ENCODE assay signal across 11 cellular contexts in genomic region chr15:69300129-69300588, GRCh38. TPM values are rescaled to one million over a fixed set of nuclear protein-coding genes. Genes with fewer than 3 reads are reported as not detected.
DNase-seq lines count a peak whose midpoint lies in the region; TF ChIP-seq lines count a peak whose summit lies in the region.
"Had no signal": no experiment of that assay in that cellular context is flagged by ENCODE, and none has a peak within 500 bp of the region (broad histone marks: within the 10 kb centered on the region; RNA-seq: fewer than 3 reads in every experiment).

No MANE protein-coding gene starts in this region.

- H3K36me3 ChIP-seq in colonic mucosa: no peaks in the 10 kb centered on the region
- no peaks in the 10 kb centered on the region for H3K36me3 ChIP-seq in mucosa of rectum (ENCODE audit: control insufficient read depth in 2 of 2, insufficient read depth in 2 of 2, low read length in 2 of 2)
- no peaks in the 10 kb centered on the region for H3K36me3 ChIP-seq in SJCRH30

- DNase-seq in DMS53 treated with DMSO at 0.1 percent for 48 hours (lab: John Stamatoyannopoulos, UW; ENCODE audit: unreplicated experiment) (peak; percentile 11), NCI-H1417 (lab: John Stamatoyannopoulos, UW) (peak in 2 of 3 experiments; percentile 62 to 76), colonic mucosa (peak; percentile 51), SJCRH30 (no peak), GM13976 (ENCODE audit: low spot score) (no peak), GM10248 (ENCODE audit: extremely low spot score) (no peak), superior temporal gyrus (ENCODE audit: extremely low spot score) (no peak)
- DNase-seq: activated naive CD4-positive, alpha-beta T cell treated with anti-CD3 and anti-CD28 coated beads, Interleukin-2, amount 10 ng/mL, durations not matched to agents 7 days and 5 days; CD4-positive, alpha-beta memory T cell; substantia nigra had no signal

- in situ Hi-C loops in GM13976 (cut with MboI; ENCODE audit: low sequenced_read_pairs, unreplicated experiment): no loop called here

- H3K9ac ChIP-seq in colonic mucosa (ENCODE audit: low read depth in 2 of 2, low read length in 2 of 2) (peak overlapping the region in 1 of 2 donors; percentile 79), mucosa of rectum (ENCODE audit: low read depth in 1 of 2, low read length in 2 of 2) (peak overlapping the region; percentile 61 to 72)

- TF ChIP-seq CTCF in colonic mucosa (IDR thresholded peaks at IDR 0.05) (no peak), GM13976 (IDR thresholded peaks at IDR 0.05; ENCODE audit: borderline replicate concordance, control extremely low read depth, extremely low read depth, insufficient read depth, missing control alignments) (no peak), GM10248 (IDR thresholded peaks at IDR 0.05; ENCODE audit: control extremely low read depth, extremely low read depth, low read depth, missing control alignments) (no peak)

- H3K27me3 ChIP-seq in colonic mucosa: no peaks in the 10 kb centered on the region
- H3K27me3 ChIP-seq in mucosa of rectum (ENCODE audit: control insufficient read depth in 2 of 2, insufficient read depth in 2 of 2, low read length in 2 of 2): peaks cover 0 to 4% of the 10 kb centered on the region in 2 donors
- H3K27me3 ChIP-seq in SJCRH30: peaks cover 3% of the 10 kb centered on the region; the same call in 1 of the 2 replicates

- H3K27ac ChIP-seq in colonic mucosa: no peak overlapping the region
- H3K27ac ChIP-seq in mucosa of rectum (ENCODE audit: low read depth in 2 of 2, low read length in 2 of 2): peak overlapping the region; percentile 48 to 63
- H3K27ac ChIP-seq in SJCRH30: no peak overlapping the region

- no peaks in the 10 kb centered on the region for H3K9me3 ChIP-seq in colonic mucosa
- H3K9me3 ChIP-seq in mucosa of rectum (ENCODE audit: control insufficient read depth in 2 of 2, low read length in 2 of 2): no peaks in the 10 kb centered on the region
- H3K9me3 ChIP-seq in SJCRH30 (replicated peaks): no peaks in the 10 kb centered on the region

- POLR2A ChIA-PET in GM10248 (lab: Yijun Ruan, JAX): no interaction called here

- CTCF ChIA-PET in GM10248 (lab: Yijun Ruan, JAX): interaction anchor here (1.2 kb wide), 1 partner anchor 11 kb away, joined by 5 read pairs; no protein-coding TSS in a partner anchor

- intact Hi-C loops in colonic mucosa (cut with DNase I): no loop called here

- no peaks in the 10 kb centered on the region for H3K4me1 ChIP-seq in colonic mucosa
- peaks cover 18 to 24% of the 10 kb centered on the region in 2 donors for H3K4me1 ChIP-seq in mucosa of rectum (ENCODE audit: control insufficient read depth in 2 of 2, insufficient read depth in 2 of 2, low read length in 2 of 2)
- H3K4me1 ChIP-seq in SJCRH30: peaks cover 2% of the 10 kb centered on the region; the same call in 1 of the 2 replicates

- peak overlapping the region; percentile 72 for H3K4me3 ChIP-seq in colonic mucosa
- peak overlapping the region; percentile 58 to 71 for H3K4me3 ChIP-seq in mucosa of rectum (ENCODE audit: low read length in 2 of 2)
- H3K4me3 ChIP-seq in SJCRH30: no peak overlapping the region

RNA-seq across cellular contexts. Expression of gene PAQR5, which starts 1.4 kb away (rescaled TPM):
- 10 to 100 TPM; 36.3 to 71.1 TPM for total RNA-seq in colonic mucosa
- 0.06 and 0.13 TPM in 2 replicates for total RNA-seq in SJCRH30 (2014; rRNA removed; shearing (Covaris generic))

Comparison
In these comparisons a context has a peak if more than half of its experiments do, and no peak if none do; other contexts are left out.
1. DNase-seq: peak in DMS53 treated with DMSO at 0.1 percent for 48 hours (single experiment), NCI-H1417 (2 of 3) and colonic mucosa (single experiment); none in SJCRH30 (0 of 2), GM13976 (single experiment), GM10248 (single experiment) and superior temporal gyrus (single experiment).
2. H3K27ac ChIP-seq: peak in mucosa of rectum (2 of 2); none in colonic mucosa (single experiment) and SJCRH30 (single experiment).
3. RNA of gene PAQR5, which starts 1.4 kb away (total RNA-seq): 36.3 to 71.1 TPM in colonic mucosa; 0.06 to 0.13 TPM in SJCRH30; every median in the first group is over 10 times any median in the second.